Comparison of ENCODE assay signal across 14 cellular contexts in genomic region chr7:26141077-26141476, GRCh38.
"Had no signal": no experiment of that assay in that cellular context is flagged by ENCODE, and none has a peak within 500 bp of the region (broad histone marks: within the 10 kb centered on the region; RNA-seq: fewer than 3 reads in every experiment).

No MANE protein-coding gene starts in this region.

- H3K27me3 Mint-ChIP-seq: activated naive CD4-positive, alpha-beta T cell treated with anti-CD3 and anti-CD28 coated beads, Interleukin-2, amount 50 U/mL, for 24 hours had no signal

- H3K9me3 Mint-ChIP-seq: activated naive CD4-positive, alpha-beta T cell treated with anti-CD3 and anti-CD28 coated beads, Interleukin-2, amount 50 U/mL, for 24 hours; naive B cell had no signal

- H3K27ac Mint-ChIP-seq: activated naive CD4-positive, alpha-beta T cell treated with anti-CD3 and anti-CD28 coated beads, Interleukin-2, amount 50 U/mL, for 24 hours; activated T-helper 2 cell treated with anti-CD3 and anti-CD28 coated beads, Interferon-gamma antibody, Interleukin-2, Interleukin-4, amounts not matched to agents 10 μg/mL and 5 μg/mL and 100 μg/mL, durations not matched to agents 14 hours and 24 hours and 36 hours; endodermal cell; naive B cell had no signal

- DNase-seq: activated CD4-positive, alpha-beta T cell treated with anti-CD3 and anti-CD28 coated beads, Interleukin-2, amount 50 U/mL, for 48 hours; adrenal gland; dorsolateral prefrontal cortex; endodermal cell; heart left ventricle; left cardiac atrium; naive B cell; ovary; stimulated activated CD4-positive, alpha-beta T cell treated with anti-CD3 and anti-CD28 coated beads, Interleukin-1b, Interleukin-23, amount 100 ng/mL, for 48 hours had no signal

- H3K4me1 Mint-ChIP-seq: activated naive CD4-positive, alpha-beta T cell treated with anti-CD3 and anti-CD28 coated beads, Interleukin-2, amount 50 U/mL, for 24 hours; endodermal cell; naive B cell had no signal

- H3K27ac ChIP-seq: adrenal gland, cardiac muscle cell, dorsolateral prefrontal cortex, heart left ventricle, ovary, thoracic aorta, VCaP had no signal

- H3K36me3 ChIP-seq: adrenal gland, cardiac muscle cell, heart left ventricle, ovary, thoracic aorta had no signal

- H3K4me1 ChIP-seq: adrenal gland had no signal

- H3K4me3 Mint-ChIP-seq: activated naive CD4-positive, alpha-beta T cell treated with anti-CD3 and anti-CD28 coated beads, Interleukin-2, amount 50 U/mL, for 24 hours; endodermal cell; naive B cell had no signal

- H3K36me3 Mint-ChIP-seq: naive B cell had no signal

- ATAC-seq: heart left ventricle had no signal

- H3K4me3 ChIP-seq: adrenal gland, cardiac muscle cell, dorsolateral prefrontal cortex, heart left ventricle, ovary, thoracic aorta had no signal

- H3K27me3 ChIP-seq: adrenal gland, cardiac muscle cell, ovary had no signal
